In genomic region chr1:107666493-107666892, GRCh38 we compare ENCODE assay signal across 13 cellular contexts.
DNase-seq lines count a peak whose midpoint lies in the region; ATAC-seq and TF ChIP-seq lines count a peak whose summit lies in the region.
"Had no signal": no experiment of that assay in that cellular context is flagged by ENCODE, and none has a peak within 500 bp of the region (broad histone marks: within the 10 kb centered on the region; RNA-seq: fewer than 3 reads in every experiment).

No MANE protein-coding gene starts in this region.

- TF ChIP-seq CTCF in VCaP (conservative IDR thresholded peaks at IDR 0.05) (no peak), hepatocyte (IDR thresholded peaks at IDR 0.05; ENCODE audit: poor library complexity) (no peak), transverse colon (IDR thresholded peaks at IDR 0.05) (no peak), adrenal gland (IDR thresholded peaks at IDR 0.05) (no peak), GM10248 (IDR thresholded peaks at IDR 0.05; ENCODE audit: control extremely low read depth, extremely low read depth, low read depth, missing control alignments) (no peak), psoas muscle (IDR thresholded peaks at IDR 0.05) (no peak)

- DNase-seq in hepatocyte (ENCODE audit: low spot score): no peak
- DNase-seq in transverse colon: peak; percentile 47
- no peak for DNase-seq in adrenal gland
- no peak for DNase-seq in GM10248 (ENCODE audit: extremely low spot score)
- no peak for DNase-seq in psoas muscle
- DNase-seq: CD8-positive, alpha-beta T cell; DMS153; GDM1; HCEC 1CT had no signal

- no peak for TF ChIP-seq POLR2A in transverse colon (IDR thresholded peaks at IDR 0.05)
- TF ChIP-seq POLR2A in adrenal gland (IDR thresholded peaks at IDR 0.05): no peak

- H3K27me3 ChIP-seq in hepatocyte (no peaks in the 10 kb centered on the region), mucosa of rectum (ENCODE audit: control insufficient read depth in 2 of 2, insufficient read depth in 2 of 2, low read length in 2 of 2) (no peaks in the 10 kb centered on the region), transverse colon (no peaks in the 10 kb centered on the region), adrenal gland (no peaks in the 10 kb centered on the region), psoas muscle (ENCODE audit: insufficient read depth in 3 of 3, low read length in 2 of 3) (no peaks in the 10 kb centered on the region)
- H3K27me3 ChIP-seq: BLaER1 treated with 17β-estradiol and CSF1 and Interleukin-3, amounts not matched to agents 10 nM and 100 nM had no signal

- peaks cover 6% of the 10 kb centered on the region for H3K79me2 ChIP-seq in hepatocyte

- ATAC-seq in psoas muscle: no peak
- ATAC-seq: CD8-positive, alpha-beta T cell; GM23338 had no signal

- POLR2A ChIA-PET in GM10248 (lab: Yijun Ruan, JAX): no interaction called here

- peaks cover 36% of the 10 kb centered on the region for H3K4me1 ChIP-seq in hepatocyte (ENCODE audit: insufficient read depth)
- peaks cover 27 to 61% of the 10 kb centered on the region in 2 donors for H3K4me1 ChIP-seq in mucosa of rectum (ENCODE audit: control insufficient read depth in 2 of 2, insufficient read depth in 2 of 2, low read length in 2 of 2)
- peaks cover 12 to 68% (median 47%) of the 10 kb centered on the region in 4 donors for H3K4me1 ChIP-seq in transverse colon
- no peaks in the 10 kb centered on the region for H3K4me1 ChIP-seq in adrenal gland (replicated peaks in 1 of 2)
- H3K4me1 ChIP-seq in psoas muscle: no peaks in the 10 kb centered on the region
- H3K4me1 ChIP-seq: BLaER1 treated with 17β-estradiol and CSF1 and Interleukin-3, amounts not matched to agents 10 nM and 100 nM had no signal

- CTCF ChIA-PET in GM10248 (lab: Yijun Ruan, JAX): interaction anchor here (1.3 kb wide), 1 partner anchor 26 kb away, joined by 3 read pairs; no protein-coding TSS in a partner anchor

- H2AFZ ChIP-seq in hepatocyte: no peak overlapping the region
- H2AFZ ChIP-seq: GM23338 had no signal

- peak overlapping the region; percentile 75 for H3K27ac ChIP-seq in VCaP
- peak overlapping the region; percentile 12 for H3K27ac ChIP-seq in hepatocyte
- H3K27ac ChIP-seq in mucosa of rectum (ENCODE audit: low read depth in 2 of 2, low read length in 2 of 2): peak overlapping the region; percentile 49 to 59
- H3K27ac ChIP-seq in transverse colon: peak overlapping the region; percentile 56 to 70 (median 66)
- H3K27ac ChIP-seq in adrenal gland: no peak overlapping the region
- no peak overlapping the region for H3K27ac ChIP-seq in psoas muscle
- H3K27ac ChIP-seq: BLaER1 treated with 17β-estradiol and CSF1 and Interleukin-3, amounts not matched to agents 10 nM and 100 nM had no signal

- H3K4me3 ChIP-seq in hepatocyte (no peak overlapping the region), mucosa of rectum (ENCODE audit: low read length in 2 of 2) (peak overlapping the region; percentile 3 to 33), transverse colon (no peak overlapping the region), adrenal gland (no peak overlapping the region), psoas muscle (no peak overlapping the region)
- H3K4me3 ChIP-seq: BLaER1 treated with 17β-estradiol and CSF1 and Interleukin-3, amounts not matched to agents 10 nM and 100 nM; GM23338 had no signal

- no peaks in the 10 kb centered on the region for H3K9me2 ChIP-seq in hepatocyte (replicated peaks; ENCODE audit: insufficient read depth)

- intact Hi-C loops in transverse colon (cut with DNase I; ENCODE audit: low total_unique reads) (no loop called here), adrenal gland (cut with DNase I) (no loop called here), psoas muscle (cut with DNase I) (no loop called here)

- in situ Hi-C loops in transverse colon (cut with MboI; ENCODE audit: low pct_ligation_motif_present in 1 of 4, low pct_unique_long_range_greater_than_20kb in 1 of 4, low sequenced_read_pairs in 3 of 4): no loop called here

- H4K20me1 ChIP-seq in hepatocyte (ENCODE audit: insufficient read depth, poor library complexity, severe bottlenecking): no peaks in the 10 kb centered on the region
- H4K20me1 ChIP-seq: BLaER1 treated with 17β-estradiol and CSF1 and Interleukin-3, amounts not matched to agents 10 nM and 100 nM had no signal

- no peaks in the 10 kb centered on the region for H3K9me3 ChIP-seq in hepatocyte (ENCODE audit: low read depth)
- no peaks in the 10 kb centered on the region for H3K9me3 ChIP-seq in mucosa of rectum (ENCODE audit: control insufficient read depth in 2 of 2, low read length in 2 of 2)
- H3K9me3 ChIP-seq in transverse colon: no peaks in the 10 kb centered on the region
- no peaks in the 10 kb centered on the region for H3K9me3 ChIP-seq in adrenal gland (replicated peaks in 1 of 3)
- H3K9me3 ChIP-seq in psoas muscle: no peaks in the 10 kb centered on the region
- H3K9me3 ChIP-seq: BLaER1 treated with 17β-estradiol and CSF1 and Interleukin-3, amounts not matched to agents 10 nM and 100 nM had no signal

- TF ChIP-seq EP300 in transverse colon (IDR thresholded peaks at IDR 0.05; ENCODE audit: low read depth): no peak

- peak overlapping the region in 1 of 2 donors; percentile 10 for H3K9ac ChIP-seq in mucosa of rectum (ENCODE audit: low read depth in 1 of 2, low read length in 2 of 2)
- H3K9ac ChIP-seq: BLaER1 treated with 17β-estradiol and CSF1 and Interleukin-3, amounts not matched to agents 10 nM and 100 nM had no signal

- H3K4me2 ChIP-seq in hepatocyte: no peak overlapping the region
- H3K4me2 ChIP-seq: BLaER1 treated with 17β-estradiol and CSF1 and Interleukin-3, amounts not matched to agents 10 nM and 100 nM; GM23338 had no signal

- H3K36me3 ChIP-seq in hepatocyte (replicated peaks; ENCODE audit: insufficient read depth, low read depth) (no peaks in the 10 kb centered on the region), mucosa of rectum (ENCODE audit: control insufficient read depth in 2 of 2, insufficient read depth in 2 of 2, low read length in 2 of 2) (peaks cover 2 to 5% of the 10 kb centered on the region in 2 donors), transverse colon (no peaks in the 10 kb centered on the region), adrenal gland (replicated peaks in 1 of 2) (no peaks in the 10 kb centered on the region), psoas muscle (ENCODE audit: insufficient read depth in 1 of 2, low read depth in 1 of 2) (no peaks in the 10 kb centered on the region)

- 85% methylated on average over 5 of the region's 5 CpGs for WGBS in hepatocyte (ENCODE audit: low lambda C conversion rate, missing lambda C conversion rate)
- 42% methylated on average over 5 of the region's 5 CpGs; no CpG with 5 or more reads in 1 of the 2 donors for WGBS in transverse colon (ENCODE audit: low coverage in 1 of 2), 2 donors
- WGBS in adrenal gland, 4 donors: 73 to 88% (median 82%) methylated on average over 5 of the region's 5 CpGs
- 78 to 86% (median 82%) methylated on average over 5 of the region's 5 CpGs for WGBS in psoas muscle, 3 donors

Comparison
In these comparisons a context has a peak if more than half of its experiments do, and no peak if none do; other contexts are left out.
1. H3K27ac ChIP-seq: peak in VCaP (single experiment), hepatocyte (single experiment), mucosa of rectum (2 of 2) and transverse colon (4 of 4); none in adrenal gland (0 of 5) and psoas muscle (single experiment).
2. H3K4me3 ChIP-seq: peak in mucosa of rectum (2 of 2); none in hepatocyte (single experiment), transverse colon (0 of 4), adrenal gland (0 of 4) and psoas muscle (single experiment).